Comparison of ENCODE assay signal across 1 cellular context in the genomic region with DNA sequence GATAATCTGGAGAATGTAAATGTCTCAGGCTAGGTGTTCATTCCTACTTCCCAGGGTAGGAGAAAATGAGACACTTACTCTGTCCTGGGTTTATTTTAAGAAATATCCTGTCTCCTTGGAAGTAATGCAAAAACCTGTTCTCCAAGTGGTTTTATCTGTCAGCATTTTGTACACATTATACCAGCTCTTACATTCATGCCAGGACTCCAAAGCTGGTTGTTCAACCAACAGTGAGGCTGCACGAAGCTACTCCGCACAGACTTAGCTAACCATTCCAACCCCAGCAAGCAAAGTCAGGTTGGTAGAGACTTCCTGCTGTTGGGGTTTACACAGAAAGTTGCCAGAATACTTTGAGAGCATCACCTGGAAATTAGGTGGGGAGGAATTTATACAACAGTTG.
TF ChIP-seq lines count a peak whose summit lies in the region.

No MANE protein-coding gene starts in this region.

TF ChIP-seq in H1, 55 proteins besides CTCF, POLR2A, EP300 and RAD21:
- TF ChIP-seq SP4 (IDR thresholded peaks at IDR 0.05; ENCODE audit: low read length) (no peak), FOSL1 (IDR thresholded peaks at IDR 0.05; ENCODE audit: insufficient read depth, low read depth, low read length) (no peak), CEBPB (IDR thresholded peaks at IDR 0.05; ENCODE audit: low read depth, low read length) (no peak), CTBP2 (IDR thresholded peaks at IDR 0.05; ENCODE audit: borderline replicate concordance, insufficient read depth, insufficient read length, low read length) (no peak), RXRA (IDR thresholded peaks at IDR 0.05; ENCODE audit: insufficient read depth, low read depth, low read length) (no peak), EZH2 (IDR thresholded peaks at IDR 0.05; ENCODE audit: low read depth, low read length, severe bottlenecking) (no peak), YY1 (IDR thresholded peaks at IDR 0.05; ENCODE audit: low read depth, low read length) (no peak), RFX5 (IDR thresholded peaks at IDR 0.05; ENCODE audit: borderline replicate concordance, low read depth, low read length) (no peak), SP2 (IDR thresholded peaks at IDR 0.05; ENCODE audit: low read length) (no peak), NRF1 (IDR thresholded peaks at IDR 0.05; ENCODE audit: low read depth, low read length) (no peak), BACH1 (IDR thresholded peaks at IDR 0.05; ENCODE audit: low read length) (no peak)
- TF ChIP-seq, protein P1, sequence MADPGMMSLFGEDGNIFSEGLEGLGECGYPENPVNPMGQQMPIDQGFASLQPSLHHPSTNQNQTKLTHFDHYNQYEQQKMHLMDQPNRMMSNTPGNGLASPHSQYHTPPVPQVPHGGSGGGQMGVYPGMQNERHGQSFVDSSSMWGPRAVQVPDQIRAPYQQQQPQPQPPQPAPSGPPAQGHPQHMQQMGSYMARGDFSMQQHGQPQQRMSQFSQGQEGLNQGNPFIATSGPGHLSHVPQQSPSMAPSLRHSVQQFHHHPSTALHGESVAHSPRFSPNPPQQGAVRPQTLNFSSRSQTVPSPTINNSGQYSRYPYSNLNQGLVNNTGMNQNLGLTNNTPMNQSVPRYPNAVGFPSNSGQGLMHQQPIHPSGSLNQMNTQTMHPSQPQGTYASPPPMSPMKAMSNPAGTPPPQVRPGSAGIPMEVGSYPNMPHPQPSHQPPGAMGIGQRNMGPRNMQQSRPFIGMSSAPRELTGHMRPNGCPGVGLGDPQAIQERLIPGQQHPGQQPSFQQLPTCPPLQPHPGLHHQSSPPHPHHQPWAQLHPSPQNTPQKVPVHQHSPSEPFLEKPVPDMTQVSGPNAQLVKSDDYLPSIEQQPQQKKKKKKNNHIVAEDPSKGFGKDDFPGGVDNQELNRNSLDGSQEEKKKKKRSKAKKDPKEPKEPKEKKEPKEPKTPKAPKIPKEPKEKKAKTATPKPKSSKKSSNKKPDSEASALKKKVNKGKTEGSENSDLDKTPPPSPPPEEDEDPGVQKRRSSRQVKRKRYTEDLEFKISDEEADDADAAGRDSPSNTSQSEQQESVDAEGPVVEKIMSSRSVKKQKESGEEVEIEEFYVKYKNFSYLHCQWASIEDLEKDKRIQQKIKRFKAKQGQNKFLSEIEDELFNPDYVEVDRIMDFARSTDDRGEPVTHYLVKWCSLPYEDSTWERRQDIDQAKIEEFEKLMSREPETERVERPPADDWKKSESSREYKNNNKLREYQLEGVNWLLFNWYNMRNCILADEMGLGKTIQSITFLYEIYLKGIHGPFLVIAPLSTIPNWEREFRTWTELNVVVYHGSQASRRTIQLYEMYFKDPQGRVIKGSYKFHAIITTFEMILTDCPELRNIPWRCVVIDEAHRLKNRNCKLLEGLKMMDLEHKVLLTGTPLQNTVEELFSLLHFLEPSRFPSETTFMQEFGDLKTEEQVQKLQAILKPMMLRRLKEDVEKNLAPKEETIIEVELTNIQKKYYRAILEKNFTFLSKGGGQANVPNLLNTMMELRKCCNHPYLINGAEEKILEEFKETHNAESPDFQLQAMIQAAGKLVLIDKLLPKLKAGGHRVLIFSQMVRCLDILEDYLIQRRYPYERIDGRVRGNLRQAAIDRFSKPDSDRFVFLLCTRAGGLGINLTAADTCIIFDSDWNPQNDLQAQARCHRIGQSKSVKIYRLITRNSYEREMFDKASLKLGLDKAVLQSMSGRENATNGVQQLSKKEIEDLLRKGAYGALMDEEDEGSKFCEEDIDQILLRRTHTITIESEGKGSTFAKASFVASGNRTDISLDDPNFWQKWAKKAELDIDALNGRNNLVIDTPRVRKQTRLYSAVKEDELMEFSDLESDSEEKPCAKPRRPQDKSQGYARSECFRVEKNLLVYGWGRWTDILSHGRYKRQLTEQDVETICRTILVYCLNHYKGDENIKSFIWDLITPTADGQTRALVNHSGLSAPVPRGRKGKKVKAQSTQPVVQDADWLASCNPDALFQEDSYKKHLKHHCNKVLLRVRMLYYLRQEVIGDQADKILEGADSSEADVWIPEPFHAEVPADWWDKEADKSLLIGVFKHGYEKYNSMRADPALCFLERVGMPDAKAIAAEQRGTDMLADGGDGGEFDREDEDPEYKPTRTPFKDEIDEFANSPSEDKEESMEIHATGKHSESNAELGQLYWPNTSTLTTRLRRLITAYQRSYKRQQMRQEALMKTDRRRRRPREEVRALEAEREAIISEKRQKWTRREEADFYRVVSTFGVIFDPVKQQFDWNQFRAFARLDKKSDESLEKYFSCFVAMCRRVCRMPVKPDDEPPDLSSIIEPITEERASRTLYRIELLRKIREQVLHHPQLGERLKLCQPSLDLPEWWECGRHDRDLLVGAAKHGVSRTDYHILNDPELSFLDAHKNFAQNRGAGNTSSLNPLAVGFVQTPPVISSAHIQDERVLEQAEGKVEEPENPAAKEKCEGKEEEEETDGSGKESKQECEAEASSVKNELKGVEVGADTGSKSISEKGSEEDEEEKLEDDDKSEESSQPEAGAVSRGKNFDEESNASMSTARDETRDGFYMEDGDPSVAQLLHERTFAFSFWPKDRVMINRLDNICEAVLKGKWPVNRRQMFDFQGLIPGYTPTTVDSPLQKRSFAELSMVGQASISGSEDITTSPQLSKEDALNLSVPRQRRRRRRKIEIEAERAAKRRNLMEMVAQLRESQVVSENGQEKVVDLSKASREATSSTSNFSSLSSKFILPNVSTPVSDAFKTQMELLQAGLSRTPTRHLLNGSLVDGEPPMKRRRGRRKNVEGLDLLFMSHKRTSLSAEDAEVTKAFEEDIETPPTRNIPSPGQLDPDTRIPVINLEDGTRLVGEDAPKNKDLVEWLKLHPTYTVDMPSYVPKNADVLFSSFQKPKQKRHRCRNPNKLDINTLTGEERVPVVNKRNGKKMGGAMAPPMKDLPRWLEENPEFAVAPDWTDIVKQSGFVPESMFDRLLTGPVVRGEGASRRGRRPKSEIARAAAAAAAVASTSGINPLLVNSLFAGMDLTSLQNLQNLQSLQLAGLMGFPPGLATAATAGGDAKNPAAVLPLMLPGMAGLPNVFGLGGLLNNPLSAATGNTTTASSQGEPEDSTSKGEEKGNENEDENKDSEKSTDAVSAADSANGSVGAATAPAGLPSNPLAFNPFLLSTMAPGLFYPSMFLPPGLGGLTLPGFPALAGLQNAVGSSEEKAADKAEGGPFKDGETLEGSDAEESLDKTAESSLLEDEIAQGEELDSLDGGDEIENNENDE (IDR thresholded peaks at IDR 0.05; ENCODE audit: insufficient replicate concordance, low read length) = no peak
- TF ChIP-seq, protein P2, sequence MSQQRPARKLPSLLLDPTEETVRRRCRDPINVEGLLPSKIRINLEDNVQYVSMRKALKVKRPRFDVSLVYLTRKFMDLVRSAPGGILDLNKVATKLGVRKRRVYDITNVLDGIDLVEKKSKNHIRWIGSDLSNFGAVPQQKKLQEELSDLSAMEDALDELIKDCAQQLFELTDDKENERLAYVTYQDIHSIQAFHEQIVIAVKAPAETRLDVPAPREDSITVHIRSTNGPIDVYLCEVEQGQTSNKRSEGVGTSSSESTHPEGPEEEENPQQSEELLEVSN (IDR thresholded peaks at IDR 0.05) = no peak
